ENCODE assay signal across 8 cellular contexts in genomic region chr1:180631766-180632325, GRCh38. TPM values are rescaled to one million over a fixed set of nuclear protein-coding genes. Genes with fewer than 3 reads are reported as not detected.
DNase-seq lines count a peak whose midpoint lies in the region; ATAC-seq, FAIRE-seq and TF ChIP-seq lines count a peak whose summit lies in the region.

Gene XPR1, plus strand, starts transcription at chr1:180632022. Its CDS starts 180 bp downstream, at chr1:180632202.

- H3K27ac ChIP-seq in OCI-LY3 (ENCODE audit: low read length) (peak within 1 kb of the TSS; percentile 47), endothelial cell of umbilical vein (ENCODE audit: insufficient read depth, low read depth, low read length) (peak within 1 kb of the TSS; percentile 34)

- H3K36me3 ChIP-seq in OCI-LY3 (replicated peaks; ENCODE audit: low read depth, low read length) (no peaks in the 10 kb centered on the region), endothelial cell of umbilical vein (ENCODE audit: control insufficient read depth in 2 of 2, extremely low read depth in 1 of 2, insufficient read depth in 2 of 2, low read length in 2 of 2) (no peaks in the 10 kb centered on the region)

- BruUV-seq in endothelial cell of umbilical vein (replicated peaks; lab: Mats Ljungman, UMichigan) = no TSS peak

- FAIRE-seq in endothelial cell of umbilical vein (lab: Jason Lieb, UNC) = peak; percentile 87

- peak; percentile 92 for DNase-seq in DMS 273 treated with DMSO at 0.1 percent for 48 hours (lab: John Stamatoyannopoulos, UW)
- peak; percentile 79 for DNase-seq in HuH-7 (ENCODE audit: low spot score)
- peak; percentile 97 for DNase-seq in activated CD8-positive, alpha-beta memory T cell treated with anti-CD3 and anti-CD28 coated beads, Interleukin-2, amount 50 U/mL, for 48 hours
- peak; percentile 99 for DNase-seq in endothelial cell of umbilical vein (ENCODE audit: low read depth, low spot score)
- peak; percentile 94 for DNase-seq in middle frontal gyrus (ENCODE audit: extremely low spot score, low spot score)
- DNase-seq in stimulated activated CD8-positive, alpha-beta memory T cell treated with anti-CD3 and anti-CD28 coated beads, Interleukin-2, amount 100 ng/mL, for 48 hours (ENCODE audit: low read depth in 2 of 2) = peak; percentile 95 to 98

- H3K4me3 ChIP-seq in OCI-LY3 (ENCODE audit: low read length) (peak within 1 kb of the TSS; percentile 85), endothelial cell of umbilical vein (replicated peaks in 1 of 3; ENCODE audit: insufficient read depth in 1 of 3, low read depth in 1 of 3, low read length in 3 of 3) (peak within 1 kb of the TSS; percentile 71 to 90 (median 87))

- H3K4me2 ChIP-seq in OCI-LY3 (ENCODE audit: low read length) (peak within 1 kb of the TSS; percentile 96), endothelial cell of umbilical vein (ENCODE audit: insufficient read depth, low read length) (peak within 1 kb of the TSS; percentile 89)

- ATAC-seq in GM21515 (IDR thresholded peaks at IDR 0.05; ENCODE audit: unreplicated experiment) = peak; percentile 98

- H3K9me3 ChIP-seq in OCI-LY3 (ENCODE audit: insufficient read depth, low read length) = no peaks in the 10 kb centered on the region
- H3K9me3 ChIP-seq in endothelial cell of umbilical vein (replicated peaks; ENCODE audit: control insufficient read depth, insufficient read depth, low read length) = no peaks in the 10 kb centered on the region

- intact Hi-C loops in endothelial cell of umbilical vein (cut with micrococcal nuclease) = loop anchor here (1.0 to 10.0 kb wide), 8 partner anchors 102 to 510 kb away; partner anchors contain the start of genes IER5, QSOX1 and STX6

- TF ChIP-seq CTCF in OCI-LY3 (IDR thresholded peaks at IDR 0.05; ENCODE audit: low read depth, low read length) = peak; percentile 38
- peak in 1 of 2 donors; percentile 26 for TF ChIP-seq CTCF in endothelial cell of umbilical vein (IDR thresholded peaks at IDR 0.05; ENCODE audit: extremely low read depth in 1 of 2, insufficient read depth in 1 of 2, low read depth in 1 of 2, low read length in 2 of 2)

- CTCF ChIA-PET in endothelial cell of umbilical vein (lab: Charles Lee) = interaction anchor here (1.1 to 4.2 kb wide), 10 partner anchors 10 to 250 kb away, joined by 3 to 34 read pairs (median 4); no protein-coding TSS in a partner anchor

- H3K79me2 ChIP-seq in OCI-LY3 (ENCODE audit: low read length) (peaks cover 28% of the 10 kb centered on the region), endothelial cell of umbilical vein (ENCODE audit: control insufficient read depth, insufficient read depth, low read length) (peaks cover 23% of the 10 kb centered on the region)

- H3K9me1 ChIP-seq in endothelial cell of umbilical vein (replicated peaks; ENCODE audit: control insufficient read depth, extremely low read depth, insufficient read depth, low read length) = no peaks in the 10 kb centered on the region

- H4K20me1 ChIP-seq in OCI-LY3 (ENCODE audit: insufficient read depth, low read length) (peaks cover 8% of the 10 kb centered on the region; the same call in 1 of the 2 replicates), endothelial cell of umbilical vein (replicated peaks; ENCODE audit: control insufficient read depth, extremely low read depth, insufficient read depth, low read length) (peaks cover 3% of the 10 kb centered on the region)

- H3K9ac ChIP-seq in OCI-LY3 (ENCODE audit: low read length) (peak within 1 kb of the TSS; percentile 77), endothelial cell of umbilical vein (replicated peaks; ENCODE audit: extremely low read depth, insufficient read depth, low read length) (peak within 1 kb of the TSS; percentile 40)

- H3K4me1 ChIP-seq in OCI-LY3 (ENCODE audit: low read length) (peaks cover 19% of the 10 kb centered on the region), endothelial cell of umbilical vein (ENCODE audit: control insufficient read depth, extremely low read depth, insufficient read depth, low read length) (peaks cover 13% of the 10 kb centered on the region)

- TF ChIP-seq POLR2A in endothelial cell of umbilical vein (IDR thresholded peaks at IDR 0.05; ENCODE audit: low read depth, low read length) = peak; percentile 52

- H3K27me3 ChIP-seq in OCI-LY3 (ENCODE audit: low read depth, low read length) (no peaks in the 10 kb centered on the region), endothelial cell of umbilical vein (ENCODE audit: control insufficient read depth in 2 of 2, insufficient read depth in 2 of 2, low read length in 2 of 2) (peaks cover 3 to 5% of the 10 kb centered on the region in 2 experiments)

- POLR2A ChIA-PET in endothelial cell of umbilical vein (lab: Charles Lee) = interaction anchor here (0.6 kb wide), 1 partner anchor 613 kb away, joined by 4 read pairs; no protein-coding TSS in a partner anchor

- H2AFZ ChIP-seq in OCI-LY3 (ENCODE audit: low read depth, low read length) (peak within 1 kb of the TSS; percentile 82), endothelial cell of umbilical vein (ENCODE audit: low read depth, low read length) (peak within 1 kb of the TSS; percentile 82)

- dilution Hi-C loops in endothelial cell of umbilical vein (cut with MboI; ENCODE audit: extremely low pct_ligation_motif_present, low sequenced_read_pairs) = no loop called here

TF ChIP-seq in endothelial cell of umbilical vein, 7 proteins besides CTCF, POLR2A, EP300 and RAD21:
- TF ChIP-seq MAX (IDR thresholded peaks at IDR 0.05; ENCODE audit: insufficient read depth, insufficient read length) (no peak), POLR2AphosphoS5 (IDR thresholded peaks at IDR 0.05; ENCODE audit: insufficient read depth, low read depth, low read length) (peak; percentile 43)

RNA-seq across cellular contexts. Expression of gene XPR1, which starts in this region (rescaled TPM):
- 26.7 and 29.3 TPM in 2 replicates for total RNA-seq in endothelial cell of umbilical vein
- 14.4 and 23.9 TPM in 2 replicates for polyA plus RNA-seq in endothelial cell of umbilical vein
- polyA plus RNA-seq in endothelial cell of umbilical vein (2011; cell fraction: cytosol; rRNA removed) = 13.0 and 13.3 TPM in 2 replicates
- polyA plus RNA-seq in endothelial cell of umbilical vein (2011; cell fraction: nucleus; rRNA removed) = 10.9 and 11.5 TPM in 2 replicates
- polyA plus RNA-seq in endothelial cell of umbilical vein (2012) = 15.7 and 24.1 TPM in 2 replicates
- polyA minus RNA-seq in endothelial cell of umbilical vein = 50.7 and 69.7 TPM in 2 replicates
- 17.9 TPM for polyA minus RNA-seq in endothelial cell of umbilical vein (2011; cell fraction: cytosol; rRNA and poly(A)+ RNA removed)
- polyA minus RNA-seq in endothelial cell of umbilical vein (2011; cell fraction: nucleus; rRNA and poly(A)+ RNA removed) = 27.0 and 39.3 TPM in 2 replicates

Comparison
In these comparisons a context has a peak if more than half of its experiments do, and no peak if none do; other contexts are left out.
1. Peak in every context shown above with its lines: DNase-seq, ATAC-seq, H3K4me3 ChIP-seq and H3K27ac ChIP-seq.